ENCODE assay signal across 15 cellular contexts in the genomic region with DNA sequence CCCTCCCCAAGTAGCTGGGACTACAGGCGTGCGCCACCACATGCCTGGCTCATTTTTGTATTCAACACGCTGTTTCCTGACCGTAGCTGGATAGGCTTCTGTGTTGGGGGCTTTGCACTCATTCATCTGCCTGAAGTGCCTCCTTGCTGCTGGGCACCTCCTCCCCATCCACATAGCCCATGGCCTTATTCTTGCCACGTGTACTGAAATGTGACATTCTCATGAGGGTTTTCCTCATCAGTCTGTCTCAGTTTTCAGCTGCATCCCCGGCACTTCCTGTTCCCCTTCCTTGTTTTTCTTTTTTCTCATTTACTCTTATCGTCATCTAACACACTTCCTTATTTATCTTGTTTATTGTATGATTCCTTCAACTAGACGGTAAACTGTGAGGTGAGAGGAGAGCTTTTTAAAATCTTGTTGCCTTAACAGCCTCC. TPM values are rescaled to one million over a fixed set of nuclear protein-coding genes. Genes with fewer than 3 reads are reported as not detected.
DNase-seq lines count a peak whose midpoint lies in the region; ATAC-seq and TF ChIP-seq lines count a peak whose summit lies in the region.
"Had no signal": no experiment of that assay in that cellular context is flagged by ENCODE, and none has a peak within 500 bp of the region (broad histone marks: within the 10 kb centered on the region; RNA-seq: fewer than 3 reads in every experiment).

No MANE protein-coding gene starts in this region.

- H3K27ac ChIP-seq in left lung = peak overlapping the region in 1 of 2 donors; percentile 58
- peak overlapping the region; percentile 24 for H3K27ac ChIP-seq in upper lobe of right lung
- no peak overlapping the region for H3K27ac ChIP-seq in breast epithelium

- H3K4me1 Mint-ChIP-seq in T-helper 17 cell = peaks cover 32% of the 10 kb centered on the region

- intact Hi-C loops in left cardiac atrium (cut with DNase I) (no loop called here), cardiac septum (cut with DNase I) (no loop called here), left lung (cut with DNase I) (no loop called here), upper lobe of right lung (cut with DNase I) (no loop called here), breast epithelium (cut with DNase I; ENCODE audit: low total_unique reads) (no loop called here)

- H3K27me3 ChIP-seq in left lung (no peaks in the 10 kb centered on the region), upper lobe of right lung (no peaks in the 10 kb centered on the region), breast epithelium (no peaks in the 10 kb centered on the region)

- H3K4me3 Mint-ChIP-seq in T-helper 17 cell = peak overlapping the region; percentile 67
- H3K4me3 Mint-ChIP-seq: T-cell had no signal

- H3K36me3 Mint-ChIP-seq in T-helper 17 cell (ENCODE audit: low read depth) = peaks cover 8% of the 10 kb centered on the region

- H3K4me1 ChIP-seq in left lung = peaks cover 11 to 67% of the 10 kb centered on the region in 2 donors
- H3K4me1 ChIP-seq in upper lobe of right lung = peaks cover 40% of the 10 kb centered on the region
- no peaks in the 10 kb centered on the region for H3K4me1 ChIP-seq in breast epithelium

- no peak overlapping the region for H3K4me3 ChIP-seq in left lung
- no peak overlapping the region for H3K4me3 ChIP-seq in upper lobe of right lung
- H3K4me3 ChIP-seq in breast epithelium = no peak overlapping the region

- H3K9me3 ChIP-seq in T-helper 17 cell (ENCODE audit: control insufficient read depth, low read length, poor library complexity, severe bottlenecking) (no peaks in the 10 kb centered on the region), left lung (no peaks in the 10 kb centered on the region), upper lobe of right lung (no peaks in the 10 kb centered on the region), breast epithelium (no peaks in the 10 kb centered on the region)

- TF ChIP-seq POLR2A in breast epithelium (IDR thresholded peaks at IDR 0.05) = no peak

- peak; percentile 20 to 23 for ATAC-seq in left cardiac atrium
- no peak for ATAC-seq in T-helper 17 cell
- ATAC-seq in left lung = peak; percentile 50
- peak; percentile 83 for ATAC-seq in upper lobe of right lung
- no peak for ATAC-seq in left lobe of liver
- ATAC-seq: esophagus mucosa, T-cell had no signal

- TF ChIP-seq CTCF in left lung (IDR thresholded peaks at IDR 0.05) = no peak
- TF ChIP-seq CTCF in upper lobe of right lung (IDR thresholded peaks at IDR 0.05) = no peak
- TF ChIP-seq CTCF in breast epithelium (IDR thresholded peaks at IDR 0.05) = no peak

- H3K27me3 Mint-ChIP-seq in T-helper 17 cell = no peaks in the 10 kb centered on the region
- H3K27me3 Mint-ChIP-seq: T-cell had no signal

- DNase-seq in left cardiac atrium (no peak), cardiac septum (ENCODE audit: low spot score) (no peak), T-helper 17 cell (no peak), left lung (no peak), upper lobe of right lung (no peak), breast epithelium (ENCODE audit: low spot score in 2 of 2) (no peak), left lobe of liver (ENCODE audit: low spot score) (no peak)
- no peak for DNase-seq in activated CD4-positive, CD25-positive, alpha-beta regulatory T cell treated with anti-CD3 and anti-CD28 coated beads, Interleukin-2, amount 50 U/mL, for 72 hours
- DNase-seq: activated CD4-positive, alpha-beta T cell treated with anti-CD3 and anti-CD28 coated beads for 4 hours; activated T-cell treated with anti-CD3 and anti-CD28 coated beads for 4 hours; hippocampal formation; NCI-H1105 treated with DMSO at 0.1 percent for 48 hours; stimulated activated CD4-positive, alpha-beta T cell treated with anti-CD3 and anti-CD28 coated beads, Interleukin-12 subunit alpha, Interleukin-12 subunit beta, amount 100 ng/mL, for 4 hours; T-cell had no signal

- H3K36me3 ChIP-seq in left lung (peaks cover 0 to 6% of the 10 kb centered on the region in 2 donors), upper lobe of right lung (no peaks in the 10 kb centered on the region), breast epithelium (no peaks in the 10 kb centered on the region)

- H3K27ac Mint-ChIP-seq in T-helper 17 cell = peak overlapping the region; percentile 32

RNA-seq across cellular contexts. Expression of a gene that starts 36.6 kb away (rescaled TPM):
- 10 to 100 TPM; 11.3 to 14.9 TPM for total RNA-seq in left cardiac atrium
- 12.5 TPM for total RNA-seq in cardiac septum
- total RNA-seq in T-helper 17 cell = 10 to 100 TPM; 17.9 to 33.5 TPM
- total RNA-seq in left lung = 10 to 100 TPM; 33.2 to 38.3 TPM
- total RNA-seq in upper lobe of right lung = 43.6 TPM
- total RNA-seq in breast epithelium = 10 to 100 TPM; 15.7 to 21.8 (median 20.3) TPM
- total RNA-seq in left lobe of liver = 8.9 TPM

Comparison
In these comparisons a context has a peak if more than half of its experiments do, and no peak if none do; other contexts are left out.
1. ATAC-seq: peak in left cardiac atrium (2 of 2), left lung (single experiment) and upper lobe of right lung (single experiment); none in T-helper 17 cell (single experiment) and left lobe of liver (single experiment).